8 cellular contexts compared by ENCODE assay signal in the genomic region with DNA sequence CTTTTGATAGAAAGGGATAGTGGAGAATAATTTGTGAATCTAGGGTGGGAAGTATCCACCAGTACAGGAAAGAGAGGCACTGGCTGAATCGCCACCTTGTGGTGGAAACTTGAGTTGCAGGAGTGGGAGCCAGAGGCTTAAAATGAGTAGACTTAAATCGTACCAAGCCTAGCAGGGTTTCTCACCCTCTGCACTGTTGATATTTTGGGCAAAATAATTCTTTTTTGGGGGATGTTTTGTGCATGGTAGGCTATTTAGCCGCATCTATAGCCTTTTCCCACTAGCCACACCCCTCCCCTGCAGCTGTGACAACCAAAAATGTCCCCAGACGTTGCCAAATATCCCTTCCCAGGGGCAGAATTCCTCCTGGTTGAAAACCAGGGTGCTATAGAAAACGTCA.
DNase-seq lines count a peak whose midpoint lies in the region; TF ChIP-seq lines count a peak whose summit lies in the region.
"Had no signal": no experiment of that assay in that cellular context is flagged by ENCODE, and none has a peak within 500 bp of the region (broad histone marks: within the 10 kb centered on the region; RNA-seq: fewer than 3 reads in every experiment).

No MANE protein-coding gene starts in this region.

- no peak overlapping the region for H3K4me3 Mint-ChIP-seq in activated T-helper 1 cell treated with anti-CD3 and anti-CD28 coated beads, Interleukin-12 subunit alpha, Interleukin-12 subunit beta, Interleukin-2, Interleukin-4 antibody, amounts not matched to agents 30 ng/mL and 10 ng/mL and 1 ng/mL, durations not matched to agents 14 hours and 24 hours and 36 hours
- H3K4me3 Mint-ChIP-seq: stimulated activated naive CD8-positive, alpha-beta T cell treated with anti-CD3 and anti-CD28 coated beads, Interleukin-15, Interleukin-2, amounts not matched to agents 100 ng/mL and 50 ng/mL, for 24 hours had no signal

- H3K36me3 ChIP-seq in neutrophil: no peaks in the 10 kb centered on the region

- intact Hi-C loops in activated T-helper 1 cell treated with anti-CD3 and anti-CD28 coated beads, Interleukin-12 subunit alpha, Interleukin-12 subunit beta, Interleukin-2, Interleukin-4 antibody, amounts not matched to agents 30 ng/mL and 10 ng/mL and 1 ng/mL, durations not matched to agents 14 hours and 24 hours and 36 hours (cut with micrococcal nuclease): loop anchor here (1.0 kb wide), 3 partner anchors 31 to 435 kb away; a partner anchor contains a TSS

- H3K27me3 Mint-ChIP-seq in activated T-helper 1 cell treated with anti-CD3 and anti-CD28 coated beads, Interleukin-12 subunit alpha, Interleukin-12 subunit beta, Interleukin-2, Interleukin-4 antibody, amounts not matched to agents 30 ng/mL and 10 ng/mL and 1 ng/mL, durations not matched to agents 14 hours and 24 hours and 36 hours (ENCODE audit: insufficient read depth): peaks cover 16% of the 10 kb centered on the region

- no peaks in the 10 kb centered on the region for H3K9me3 ChIP-seq in neutrophil

- peak; percentile 71 for DNase-seq in Jurkat, Clone E6-1 (ENCODE audit: low read depth, low spot score)
- peak; percentile 83 for DNase-seq in RPMI8226
- peak; percentile 64 for DNase-seq in activated T-helper 1 cell treated with anti-CD3 and anti-CD28 coated beads, Interleukin-12 subunit alpha, Interleukin-12 subunit beta, Interleukin-2, Interleukin-4 antibody, amounts not matched to agents 30 ng/mL and 10 ng/mL and 1 ng/mL, durations not matched to agents 14 hours and 24 hours and 36 hours (ENCODE audit: low spot score)
- peak; percentile 56 for DNase-seq in fibroblast of the conjunctiva (ENCODE audit: low read depth)
- peak; percentile 97 for DNase-seq in superior temporal gyrus (ENCODE audit: extremely low spot score)

- no peaks in the 10 kb centered on the region for H3K36me3 Mint-ChIP-seq in activated T-helper 1 cell treated with anti-CD3 and anti-CD28 coated beads, Interleukin-12 subunit alpha, Interleukin-12 subunit beta, Interleukin-2, Interleukin-4 antibody, amounts not matched to agents 30 ng/mL and 10 ng/mL and 1 ng/mL, durations not matched to agents 14 hours and 24 hours and 36 hours (ENCODE audit: low read depth)

- TF ChIP-seq CTCF in GM12872 (IDR thresholded peaks at IDR 0.05; ENCODE audit: insufficient read depth, low read depth, low read length): peak; percentile 90
- TF ChIP-seq CTCF in neutrophil (IDR thresholded peaks at IDR 0.05): peak; percentile 64

- H3K27me3 ChIP-seq in neutrophil: peaks cover 30% of the 10 kb centered on the region

- no peak overlapping the region for H3K27ac Mint-ChIP-seq in activated T-helper 1 cell treated with anti-CD3 and anti-CD28 coated beads, Interleukin-12 subunit alpha, Interleukin-12 subunit beta, Interleukin-2, Interleukin-4 antibody, amounts not matched to agents 30 ng/mL and 10 ng/mL and 1 ng/mL, durations not matched to agents 14 hours and 24 hours and 36 hours
- H3K27ac Mint-ChIP-seq: stimulated activated naive CD8-positive, alpha-beta T cell treated with anti-CD3 and anti-CD28 coated beads, Interleukin-15, Interleukin-2, amounts not matched to agents 100 ng/mL and 50 ng/mL, for 24 hours had no signal

- H3K4me1 Mint-ChIP-seq in activated T-helper 1 cell treated with anti-CD3 and anti-CD28 coated beads, Interleukin-12 subunit alpha, Interleukin-12 subunit beta, Interleukin-2, Interleukin-4 antibody, amounts not matched to agents 30 ng/mL and 10 ng/mL and 1 ng/mL, durations not matched to agents 14 hours and 24 hours and 36 hours (ENCODE audit: low read depth): peaks cover 7% of the 10 kb centered on the region

- no peak overlapping the region for H3K27ac ChIP-seq in neutrophil

- no peaks in the 10 kb centered on the region for H3K9me3 Mint-ChIP-seq in activated T-helper 1 cell treated with anti-CD3 and anti-CD28 coated beads, Interleukin-12 subunit alpha, Interleukin-12 subunit beta, Interleukin-2, Interleukin-4 antibody, amounts not matched to agents 30 ng/mL and 10 ng/mL and 1 ng/mL, durations not matched to agents 14 hours and 24 hours and 36 hours
- H3K9me3 Mint-ChIP-seq: stimulated activated naive CD8-positive, alpha-beta T cell treated with anti-CD3 and anti-CD28 coated beads, Interleukin-15, Interleukin-2, amounts not matched to agents 100 ng/mL and 50 ng/mL, for 24 hours had no signal

- no peaks in the 10 kb centered on the region for H3K4me1 ChIP-seq in neutrophil (ENCODE audit: control insufficient read depth in 1 of 2, insufficient read depth in 1 of 2, low read depth in 1 of 2, low read length in 1 of 2)

- H3K4me3 ChIP-seq in Jurkat, Clone E6-1 (ENCODE audit: low read length): no peak overlapping the region
- H3K4me3 ChIP-seq in neutrophil (ENCODE audit: low read depth in 1 of 2, low read length in 1 of 2): no peak overlapping the region
